Comparison of ENCODE assay signal across 1 cellular context in the genomic region with DNA sequence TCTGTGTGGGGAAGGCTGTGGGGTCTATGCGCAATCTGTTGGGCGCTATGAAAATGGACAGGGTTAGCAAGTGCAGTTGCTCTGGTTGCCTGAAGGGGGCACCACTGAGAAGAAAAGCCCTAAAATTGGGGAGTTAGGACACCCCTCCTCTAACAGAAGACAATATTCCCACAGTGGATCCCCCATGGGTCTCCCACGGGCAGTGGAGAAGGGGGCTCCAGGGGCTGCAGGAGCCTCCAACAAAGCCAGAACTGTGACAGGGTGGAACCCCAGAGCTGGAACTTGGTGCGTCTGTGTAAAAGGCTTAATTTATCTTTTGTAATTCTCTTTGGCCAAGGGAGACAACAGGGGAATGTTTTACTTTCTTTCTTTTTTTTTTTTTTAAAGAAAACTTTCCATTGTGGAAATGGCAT.
TF ChIP-seq lines count a peak whose summit lies in the region.

No MANE protein-coding gene starts in this region.

TF ChIP-seq in SK-N-SH treated with all-trans-retinoic acid at 6 μM for 48 hours, 23 proteins besides CTCF, POLR2A, EP300 and RAD21 (continued from another document):
- TF ChIP-seq, protein P1, sequence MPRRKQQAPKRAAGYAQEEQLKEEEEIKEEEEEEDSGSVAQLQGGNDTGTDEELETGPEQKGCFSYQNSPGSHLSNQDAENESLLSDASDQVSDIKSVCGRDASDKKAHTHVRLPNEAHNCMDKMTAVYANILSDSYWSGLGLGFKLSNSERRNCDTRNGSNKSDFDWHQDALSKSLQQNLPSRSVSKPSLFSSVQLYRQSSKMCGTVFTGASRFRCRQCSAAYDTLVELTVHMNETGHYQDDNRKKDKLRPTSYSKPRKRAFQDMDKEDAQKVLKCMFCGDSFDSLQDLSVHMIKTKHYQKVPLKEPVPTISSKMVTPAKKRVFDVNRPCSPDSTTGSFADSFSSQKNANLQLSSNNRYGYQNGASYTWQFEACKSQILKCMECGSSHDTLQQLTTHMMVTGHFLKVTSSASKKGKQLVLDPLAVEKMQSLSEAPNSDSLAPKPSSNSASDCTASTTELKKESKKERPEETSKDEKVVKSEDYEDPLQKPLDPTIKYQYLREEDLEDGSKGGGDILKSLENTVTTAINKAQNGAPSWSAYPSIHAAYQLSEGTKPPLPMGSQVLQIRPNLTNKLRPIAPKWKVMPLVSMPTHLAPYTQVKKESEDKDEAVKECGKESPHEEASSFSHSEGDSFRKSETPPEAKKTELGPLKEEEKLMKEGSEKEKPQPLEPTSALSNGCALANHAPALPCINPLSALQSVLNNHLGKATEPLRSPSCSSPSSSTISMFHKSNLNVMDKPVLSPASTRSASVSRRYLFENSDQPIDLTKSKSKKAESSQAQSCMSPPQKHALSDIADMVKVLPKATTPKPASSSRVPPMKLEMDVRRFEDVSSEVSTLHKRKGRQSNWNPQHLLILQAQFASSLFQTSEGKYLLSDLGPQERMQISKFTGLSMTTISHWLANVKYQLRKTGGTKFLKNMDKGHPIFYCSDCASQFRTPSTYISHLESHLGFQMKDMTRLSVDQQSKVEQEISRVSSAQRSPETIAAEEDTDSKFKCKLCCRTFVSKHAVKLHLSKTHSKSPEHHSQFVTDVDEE (CRISPR knock-in tag; IDR thresholded peaks at IDR 0.05) = no peak
- TF ChIP-seq ZFP3 (CRISPR knock-in tag; IDR thresholded peaks at IDR 0.05) (no peak), RARB (CRISPR knock-in tag; IDR thresholded peaks at IDR 0.05) (no peak), ZNF8 (CRISPR knock-in tag; IDR thresholded peaks at IDR 0.05) (no peak), TCF4 (CRISPR knock-in tag; IDR thresholded peaks at IDR 0.05; ENCODE audit: borderline replicate concordance) (no peak)
- TF ChIP-seq, protein P2, sequence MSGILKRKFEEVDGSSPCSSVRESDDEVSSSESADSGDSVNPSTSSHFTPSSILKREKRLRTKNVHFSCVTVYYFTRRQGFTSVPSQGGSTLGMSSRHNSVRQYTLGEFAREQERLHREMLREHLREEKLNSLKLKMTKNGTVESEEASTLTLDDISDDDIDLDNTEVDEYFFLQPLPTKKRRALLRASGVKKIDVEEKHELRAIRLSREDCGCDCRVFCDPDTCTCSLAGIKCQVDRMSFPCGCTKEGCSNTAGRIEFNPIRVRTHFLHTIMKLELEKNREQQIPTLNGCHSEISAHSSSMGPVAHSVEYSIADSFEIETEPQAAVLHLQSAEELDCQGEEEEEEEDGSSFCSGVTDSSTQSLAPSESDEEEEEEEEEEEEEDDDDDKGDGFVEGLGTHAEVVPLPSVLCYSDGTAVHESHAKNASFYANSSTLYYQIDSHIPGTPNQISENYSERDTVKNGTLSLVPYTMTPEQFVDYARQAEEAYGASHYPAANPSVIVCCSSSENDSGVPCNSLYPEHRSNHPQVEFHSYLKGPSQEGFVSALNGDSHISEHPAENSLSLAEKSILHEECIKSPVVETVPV (CRISPR knock-in tag; IDR thresholded peaks at IDR 0.05) = no peak
TF ChIP-seq in SK-N-SH treated with all-trans-retinoic acid at 6 μM for 48 hours: peak in this region for 0.
